21 cellular contexts compared by ENCODE assay signal in genomic region chr2:200235533-200235932, GRCh38.
"Had no signal": no experiment of that assay in that cellular context is flagged by ENCODE, and none has a peak within 500 bp of the region (broad histone marks: within the 10 kb centered on the region; RNA-seq: fewer than 3 reads in every experiment).

No MANE protein-coding gene starts in this region.

- H2AFZ ChIP-seq: PC-9 had no signal

- DNase-seq: KBM-7, NCI-H1092 treated with DMSO at 0.1 percent for 48 hours, NCI-H1436, NCI-H187, NCI-H2029, NCI-H2081 treated with DMSO at 0.1 percent for 48 hours, NCI-H2171, NCI-H226, NCI-H446, NCI-H510A, NCI-H524 treated with DMSO at 0.1 percent for 48 hours, NCI-H69, NCI-H774, OCI-M1, PC-9, Peyer's patch, Right ventricle myocardium superior, RPMI8226, SIG-M5 had no signal

- H3K4me3 ChIP-seq: PC-9, Peyer's patch, SJSA1, SK-N-MC had no signal

- H3K9me3 ChIP-seq: Peyer's patch, SJSA1 had no signal

- H3K4me1 ChIP-seq: Peyer's patch, SJSA1 had no signal

- H3K36me3 ChIP-seq: Peyer's patch, SJSA1 had no signal

- H3K27ac ChIP-seq: PC-9, Peyer's patch, SJSA1, SK-N-MC had no signal

- H3K4me2 ChIP-seq: PC-9 had no signal

- H3K27me3 ChIP-seq: Peyer's patch had no signal
